In genomic region chr2:209960676-209961630, GRCh38 we compare ENCODE assay signal across 8 cellular contexts. TPM values are rescaled to one million over a fixed set of nuclear protein-coding genes. Genes with fewer than 3 reads are reported as not detected.
DNase-seq lines count a peak whose midpoint lies in the region; ATAC-seq and TF ChIP-seq lines count a peak whose summit lies in the region.

No MANE protein-coding gene starts in this region.

- H3K79me2 ChIP-seq in osteoblast (ENCODE audit: insufficient read depth, low read length): no peaks in the 10 kb centered on the region

- H4K20me1 ChIP-seq in osteoblast (ENCODE audit: insufficient read depth, low read length): no peaks in the 10 kb centered on the region

- no peaks in the 10 kb centered on the region for H3K9me3 ChIP-seq in osteoblast (ENCODE audit: low read depth, low read length)

- H2AFZ ChIP-seq in osteoblast (ENCODE audit: low read length): no peak overlapping the region

- H3K4me1 ChIP-seq in osteoblast (ENCODE audit: insufficient read depth, low read length): no peaks in the 10 kb centered on the region

- no peak overlapping the region for H3K4me3 ChIP-seq in osteoblast (ENCODE audit: insufficient read depth, low read length)

- peak; percentile 78 for TF ChIP-seq CTCF in osteoblast (IDR thresholded peaks at IDR 0.05; ENCODE audit: extremely low read depth, low read depth, low read length)

- H3K4me2 ChIP-seq in osteoblast (ENCODE audit: insufficient read depth, low read length): no peak overlapping the region

- no peaks in the 10 kb centered on the region for H3K27me3 ChIP-seq in osteoblast (ENCODE audit: insufficient read depth, low read length)

- no peak overlapping the region for H3K27ac ChIP-seq in osteoblast (ENCODE audit: low read depth, low read length)

- ATAC-seq in GM19452 (IDR thresholded peaks at IDR 0.05; ENCODE audit: unreplicated experiment): peak; percentile 91
- peak; percentile 96 for ATAC-seq in HG03439 (IDR thresholded peaks at IDR 0.05; ENCODE audit: unreplicated experiment)

- H3K36me3 ChIP-seq in osteoblast (ENCODE audit: insufficient read depth, low read length): no peaks in the 10 kb centered on the region

- DNase-seq in DMS153 (lab: John Stamatoyannopoulos, UW) (peak; percentile 40), NCI-H510A treated with DMSO at 0.1 percent for 48 hours (lab: John Stamatoyannopoulos, UW) (peak; percentile 82), foreskin melanocyte (peak; percentile 63), osteoblast (ENCODE audit: insufficient read length, low spot score, missing footprints) (peak; percentile 29), DMS79 (lab: John Stamatoyannopoulos, UW) (no peak)
- peak; percentile 28 for DNase-seq in activated CD8-positive, alpha-beta memory T cell treated with anti-CD3 and anti-CD28 coated beads, Interleukin-2, amount 50 U/mL, for 4 hours

RNA-seq across cellular contexts. Expression of gene RPE, which starts 41.5 kb away (rescaled TPM):
- total RNA-seq in osteoblast: 60.1 and 68.0 TPM in 2 replicates
